In genomic region chr6:33192105-33192646, GRCh38 we compare ENCODE assay signal across 7 cellular contexts. TPM values are rescaled to one million over a fixed set of nuclear protein-coding genes. Genes with fewer than 3 reads are reported as not detected.
A peak's percentile ranks its signal among the peaks of the same experiment; 100 is the strongest.
DNase-seq lines count a peak whose midpoint lies in the region; TF ChIP-seq lines count a peak whose summit lies in the region.

Gene COL11A2, minus strand, starts transcription at chr6:33192467. Its CDS starts 227 bp downstream, at chr6:33192240.

- H3K4me3 ChIP-seq in HUES64 (ENCODE audit: low read length) (peak within 1 kb of the TSS; percentile 65), adipocyte (ENCODE audit: low read length) (peak within 1 kb of the TSS; percentile 74), iPS-18a (ENCODE audit: low read length) (peak within 1 kb of the TSS; percentile 67), spleen (peak within 1 kb of the TSS; percentile 3 to 64 (median 24))

- peak within 1 kb of the TSS; percentile 58; the same call in 1 of the 2 replicates for H3K9ac ChIP-seq in HUES64 (ENCODE audit: low read depth, low read length)
- H3K9ac ChIP-seq in adipocyte (ENCODE audit: low read length), result peak within 1 kb of the TSS; percentile 68
- no peak within 1 kb of the TSS for H3K9ac ChIP-seq in iPS-18a (ENCODE audit: low read length)

- H3K9me3 ChIP-seq in HUES64 (ENCODE audit: insufficient read depth, low read depth, low read length) (no peaks in the 10 kb centered on the region), adipocyte (ENCODE audit: control insufficient read depth, low read length) (no peaks in the 10 kb centered on the region), iPS-18a (ENCODE audit: control insufficient read depth, low read depth, low read length) (no peaks in the 10 kb centered on the region), spleen (no peaks in the 10 kb centered on the region)

- DNase-seq in adipocyte (ENCODE audit: low read depth) (no peak), spleen (peak; percentile 86), GF-D8 (lab: John Stamatoyannopoulos, UW) (no peak), NCI-H2081 treated with DMSO at 0.1 percent for 48 hours (lab: John Stamatoyannopoulos, UW) (no peak), SHP77 (lab: John Stamatoyannopoulos, UW) (no peak)

- H3K27me3 ChIP-seq in HUES64 (ENCODE audit: insufficient read depth, low read length) (peaks cover 39% of the 10 kb centered on the region), adipocyte (replicated peaks; ENCODE audit: control insufficient read depth, insufficient read depth, low read length) (peaks cover 28% of the 10 kb centered on the region), iPS-18a (ENCODE audit: control insufficient read depth, insufficient read depth, low read length) (peaks cover 31% of the 10 kb centered on the region), spleen (replicated peaks in 1 of 7) (peaks cover 0 to 58% (median 17%) of the 10 kb centered on the region in 7 donors)

- TF ChIP-seq CTCF in spleen (IDR thresholded peaks at IDR 0.05 in 8 of 11, conservative IDR thresholded peaks at IDR 0.05 in 3 of 11), result no peak

- H3K27ac ChIP-seq in HUES64 (ENCODE audit: low read depth, low read length) (no peak within 1 kb of the TSS), iPS-18a (ENCODE audit: low read length) (no peak within 1 kb of the TSS), spleen (peak within 1 kb of the TSS in 4 of 8 donors; percentile 30 to 43 (median 35))

- intact Hi-C loops in spleen (cut with DNase I; ENCODE audit: low total_unique reads), result no loop called here

- 0 out of 2 replicates have a peak, but pooled peaks cover 4% of the 10 kb centered on the region for H3K4me1 ChIP-seq in HUES64 (ENCODE audit: insufficient read depth, low read length)
- H3K4me1 ChIP-seq in adipocyte (ENCODE audit: control insufficient read depth, insufficient read depth, low read length), result peaks cover 2% of the 10 kb centered on the region
- H3K4me1 ChIP-seq in iPS-18a (ENCODE audit: control insufficient read depth, low read depth, low read length), result peaks cover 10% of the 10 kb centered on the region
- H3K4me1 ChIP-seq in spleen, result peaks cover 5 to 40% (median 23%) of the 10 kb centered on the region in 6 donors

- H3K36me3 ChIP-seq in HUES64 (ENCODE audit: insufficient read depth, low read length) (peaks cover 24% of the 10 kb centered on the region), adipocyte (ENCODE audit: control insufficient read depth, insufficient read depth, low read length, severe bottlenecking) (peaks cover 35% of the 10 kb centered on the region), iPS-18a (ENCODE audit: control insufficient read depth, low read depth, low read length) (peaks cover 8% of the 10 kb centered on the region), spleen (peaks cover 0 to 37% (median 33%) of the 10 kb centered on the region in 6 donors)

- WGBS in HUES64, result 9% methylated on average over 27 of the region's 35 CpGs
- WGBS in spleen, 5 donors, result 10 to 19% (median 11%) methylated on average over 9 to 35 of the region's 35 CpGs

- TF ChIP-seq POLR2A in spleen (IDR thresholded peaks at IDR 0.05), result no peak

RNA-seq across cellular contexts. Expression of gene COL11A2, which starts in this region (rescaled TPM):
- 0.70 TPM for polyA plus RNA-seq in HUES64 (2013, experiment 1 of 2)
- 0.63 TPM for polyA plus RNA-seq in HUES64 (2013, experiment 2 of 2)
- 1 to 10 TPM in 6 of 7 donors, under 1 TPM in 1; 0.79 to 2.4 (median 1.3) TPM for total RNA-seq in spleen
- 1 to 10 TPM in 2 of 3 donors, under 1 TPM in 1; 0.68 to 2.2 (median 1.8) TPM for polyA plus RNA-seq in spleen
